ENCODE assay signal across 2 cellular contexts in the genomic region with DNA sequence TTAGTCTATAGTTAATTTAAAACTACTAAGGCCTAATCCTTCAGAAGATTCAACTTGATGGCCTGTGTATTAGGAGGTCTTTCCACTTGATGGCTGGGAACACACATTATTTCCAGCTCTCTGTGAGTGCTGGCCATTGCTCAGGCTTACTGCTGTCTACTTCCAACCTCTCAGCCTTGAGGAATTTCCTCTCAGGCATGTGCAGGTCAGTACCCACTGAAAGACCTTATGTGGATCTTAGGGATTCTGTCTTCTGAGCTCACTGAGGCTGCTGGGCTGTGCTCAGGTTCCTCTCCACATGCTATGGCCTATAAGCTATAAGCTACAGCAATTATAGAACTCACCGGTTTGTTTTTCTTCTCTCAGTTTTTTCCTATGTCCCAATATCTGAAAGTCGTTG.
TF ChIP-seq lines count a peak whose summit lies in the region.

No MANE protein-coding gene starts in this region.

TF ChIP-seq in WTC11, 78 proteins besides CTCF, POLR2A, EP300 and RAD21:
- TF ChIP-seq JAZF1 (CRISPR knock-in tag; IDR thresholded peaks at IDR 0.05) (no peak), CBFB (CRISPR knock-in tag; IDR thresholded peaks at IDR 0.05; ENCODE audit: low read depth) (no peak), FOXJ3 (CRISPR knock-in tag; IDR thresholded peaks at IDR 0.05; ENCODE audit: borderline replicate concordance) (no peak), ZNF396 (CRISPR knock-in tag; IDR thresholded peaks at IDR 0.05; ENCODE audit: borderline replicate concordance) (no peak), ZNF416 (CRISPR knock-in tag; IDR thresholded peaks at IDR 0.05) (no peak), SMAD3 (CRISPR knock-in tag; IDR thresholded peaks at IDR 0.05; ENCODE audit: borderline replicate concordance) (no peak)
- TF ChIP-seq, protein P1, sequence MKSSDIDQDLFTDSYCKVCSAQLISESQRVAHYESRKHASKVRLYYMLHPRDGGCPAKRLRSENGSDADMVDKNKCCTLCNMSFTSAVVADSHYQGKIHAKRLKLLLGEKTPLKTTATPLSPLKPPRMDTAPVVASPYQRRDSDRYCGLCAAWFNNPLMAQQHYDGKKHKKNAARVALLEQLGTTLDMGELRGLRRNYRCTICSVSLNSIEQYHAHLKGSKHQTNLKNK (CRISPR knock-in tag; IDR thresholded peaks at IDR 0.05), result no peak

TF ChIP-seq in H1, 55 proteins besides CTCF, POLR2A, EP300 and RAD21:
- TF ChIP-seq MAFK (IDR thresholded peaks at IDR 0.05; ENCODE audit: low read depth, low read length), result no peak
- no peak for TF ChIP-seq BACH1 (IDR thresholded peaks at IDR 0.05; ENCODE audit: low read length)
- no peak for TF ChIP-seq RNF2 (IDR thresholded peaks at IDR 0.05; ENCODE audit: borderline replicate concordance, low read depth, low read length, missing control alignments, poor library complexity, severe bottlenecking)
- no peak for TF ChIP-seq RXRA (IDR thresholded peaks at IDR 0.05; ENCODE audit: insufficient read depth, low read depth, low read length)
- TF ChIP-seq, protein P2, sequence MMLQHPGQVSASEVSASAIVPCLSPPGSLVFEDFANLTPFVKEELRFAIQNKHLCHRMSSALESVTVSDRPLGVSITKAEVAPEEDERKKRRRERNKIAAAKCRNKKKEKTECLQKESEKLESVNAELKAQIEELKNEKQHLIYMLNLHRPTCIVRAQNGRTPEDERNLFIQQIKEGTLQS (IDR thresholded peaks at IDR 0.05; ENCODE audit: insufficient read depth, low read depth, low read length), result no peak
- no peak for TF ChIP-seq NRF1 (IDR thresholded peaks at IDR 0.05; ENCODE audit: low read depth, low read length)
